ENCODE assay signal across 15 cellular contexts in genomic region chr11:134660416-134660815, GRCh38.
DNase-seq lines count a peak whose midpoint lies in the region; ATAC-seq, FAIRE-seq and TF ChIP-seq lines count a peak whose summit lies in the region.
"Had no signal": no experiment of that assay in that cellular context is flagged by ENCODE, and none has a peak within 500 bp of the region (broad histone marks: within the 10 kb centered on the region; RNA-seq: fewer than 3 reads in every experiment).

No MANE protein-coding gene starts in this region.

- H3K27ac Mint-ChIP-seq in neural progenitor cell = peak overlapping the region; percentile 43
- H3K27ac Mint-ChIP-seq: CD4-positive, alpha-beta memory T cell had no signal

- H4K20me1 ChIP-seq in neural progenitor cell (ENCODE audit: low read depth) = no peaks in the 10 kb centered on the region

- FAIRE-seq in D721Med (lab: Jason Lieb, UNC) = no peak
- FAIRE-seq: A549, HepG2, HTR-8/SVneo had no signal

- TF ChIP-seq CTCF in D721Med (IDR thresholded peaks at IDR 0.05; ENCODE audit: insufficient read depth, missing control alignments) (no peak), neural progenitor cell (IDR thresholded peaks at IDR 0.05) (no peak), upper lobe of right lung (IDR thresholded peaks at IDR 0.05) (no peak)

- no peak overlapping the region for H3K27ac ChIP-seq in neural progenitor cell
- H3K27ac ChIP-seq in upper lobe of right lung = no peak overlapping the region
- H3K27ac ChIP-seq: A549, C4-2B had no signal

- intact Hi-C loops in upper lobe of right lung (cut with DNase I) = no loop called here

- H3K4me3 ChIP-seq in neural progenitor cell (no peak overlapping the region), upper lobe of right lung (no peak overlapping the region), MG63 (no peak overlapping the region)
- H3K4me3 ChIP-seq: A549 had no signal

- H3K79me2 ChIP-seq in neural progenitor cell (ENCODE audit: low read depth) = no peaks in the 10 kb centered on the region

- DNase-seq in D341Med (ENCODE audit: low spot score) (peak; percentile 57), D721Med (ENCODE audit: insufficient read length, low spot score) (peak; percentile 84), ecto neural progenitor cell (ENCODE audit: low spot score) (peak; percentile 39), neural progenitor cell (ENCODE audit: low spot score) (peak; percentile 43), upper lobe of right lung (no peak), NCI-H524 treated with DMSO at 0.1 percent for 48 hours (lab: John Stamatoyannopoulos, UW) (no peak), MG63 (no peak)
- DNase-seq: BE2C; CD4-positive, alpha-beta memory T cell; GF-D8 had no signal

- H3K36me3 ChIP-seq in neural progenitor cell (no peaks in the 10 kb centered on the region), upper lobe of right lung (no peaks in the 10 kb centered on the region), MG63 (no peaks in the 10 kb centered on the region)
- H3K36me3 ChIP-seq: BE2C had no signal

- peaks cover 12% of the 10 kb centered on the region for H3K4me1 Mint-ChIP-seq in neural progenitor cell

- H3K9ac ChIP-seq in neural progenitor cell = no peak overlapping the region

- H3K4me2 ChIP-seq in neural progenitor cell = no peak overlapping the region
- H3K4me2 ChIP-seq: A549 had no signal

- no peak overlapping the region for H2AFZ ChIP-seq in neural progenitor cell (replicated peaks)

- no peaks in the 10 kb centered on the region for H3K36me3 Mint-ChIP-seq in neural progenitor cell
- H3K36me3 Mint-ChIP-seq: CD4-positive, alpha-beta memory T cell had no signal

- no peak overlapping the region for H3K4me3 Mint-ChIP-seq in neural progenitor cell
- H3K4me3 Mint-ChIP-seq: CD4-positive, alpha-beta memory T cell had no signal

- H3K27me3 ChIP-seq in neural progenitor cell (no peaks in the 10 kb centered on the region), upper lobe of right lung (no peaks in the 10 kb centered on the region), MG63 (no peaks in the 10 kb centered on the region)
- H3K27me3 ChIP-seq: BE2C had no signal

- no peaks in the 10 kb centered on the region for H3K9me3 ChIP-seq in neural progenitor cell (ENCODE audit: low read depth)
- H3K9me3 ChIP-seq in upper lobe of right lung = no peaks in the 10 kb centered on the region
- no peaks in the 10 kb centered on the region for H3K9me3 ChIP-seq in MG63
- H3K9me3 ChIP-seq: A549, BE2C had no signal

- H3F3A ChIP-seq in neural progenitor cell (ENCODE audit: low read depth) = peaks cover 12% of the 10 kb centered on the region

- H3K4me1 ChIP-seq in neural progenitor cell (no peaks in the 10 kb centered on the region), upper lobe of right lung (no peaks in the 10 kb centered on the region)
- H3K4me1 ChIP-seq: A549, BE2C had no signal

- peaks cover 20% of the 10 kb centered on the region for H3K9me3 Mint-ChIP-seq in neural progenitor cell

- ATAC-seq in upper lobe of right lung = no peak
- ATAC-seq: A549, HCT116, HepG2 had no signal

- peaks cover 17% of the 10 kb centered on the region for H3K27me3 Mint-ChIP-seq in neural progenitor cell (ENCODE audit: insufficient read depth, low read depth)

Comparison
In these comparisons a context has a peak if more than half of its experiments do, and no peak if none do; other contexts are left out.
1. DNase-seq: peak in D341Med (single experiment), D721Med (single experiment), ecto neural progenitor cell (single experiment) and neural progenitor cell (single experiment); none in upper lobe of right lung (single experiment), NCI-H524 treated with DMSO at 0.1 percent for 48 hours (single experiment) and MG63 (single experiment).